ENCODE assay signal across 17 cellular contexts in genomic region chr4:124389591-124389990, GRCh38.
"Had no signal": no experiment of that assay in that cellular context is flagged by ENCODE, and none has a peak within 500 bp of the region (broad histone marks: within the 10 kb centered on the region; RNA-seq: fewer than 3 reads in every experiment).

No MANE protein-coding gene starts in this region.

- H3K27me3 Mint-ChIP-seq: activated naive CD8-positive, alpha-beta T cell treated with anti-CD3 and anti-CD28 coated beads, Interleukin-2, amount 50 U/mL, for 24 hours had no signal

- H3K27ac Mint-ChIP-seq: activated naive CD8-positive, alpha-beta T cell treated with anti-CD3 and anti-CD28 coated beads, Interleukin-2, amount 50 U/mL, for 24 hours; mesothelial cell of epicardium had no signal

- H3K9me3 ChIP-seq: ascending aorta, lower lobe of right lung, ovary, right lobe of liver, stomach, testis, upper lobe of left lung had no signal

- H3K4me1 Mint-ChIP-seq: activated naive CD8-positive, alpha-beta T cell treated with anti-CD3 and anti-CD28 coated beads, Interleukin-2, amount 50 U/mL, for 24 hours; neural crest cell had no signal

- H3K36me3 ChIP-seq: ascending aorta, lower lobe of right lung, ovary, right lobe of liver, stomach, upper lobe of left lung had no signal

- H3K9me3 Mint-ChIP-seq: activated naive CD8-positive, alpha-beta T cell treated with anti-CD3 and anti-CD28 coated beads, Interleukin-2, amount 50 U/mL, for 24 hours had no signal

- H3K27me3 ChIP-seq: ascending aorta, ovary, right lobe of liver, stomach, testis, upper lobe of left lung had no signal

- H3K4me3 ChIP-seq: ascending aorta, coronary artery, lower lobe of right lung, ovary, right lobe of liver, stomach, testis, upper lobe of left lung had no signal

- H3K4me3 Mint-ChIP-seq: activated naive CD8-positive, alpha-beta T cell treated with anti-CD3 and anti-CD28 coated beads, Interleukin-2, amount 50 U/mL, for 24 hours; mesothelial cell of epicardium; neural crest cell had no signal

- H3K4me1 ChIP-seq: ascending aorta, lower lobe of right lung, right lobe of liver, testis had no signal

- H3K27ac ChIP-seq: ascending aorta, coronary artery, lower lobe of right lung, ovary, right lobe of liver, stomach, testis, upper lobe of left lung had no signal

- DNase-seq: activated CD4-positive, CD25-positive, alpha-beta regulatory T cell treated with anti-CD3 and anti-CD28 coated beads, Interleukin-2, amount 50 U/mL, for 72 hours; activated naive CD4-positive, alpha-beta T cell treated with Interleukin-2 at 50 U/mL for 16 hours; activated naive CD8-positive, alpha-beta T cell treated with anti-CD3 and anti-CD28 coated beads, Interleukin-2, amount 50 U/mL, for 24 hours; caudate nucleus; effector CD8-positive, alpha-beta T cell; left colon; lower lobe of right lung; ovary; right lobe of liver; stimulated activated CD4-positive, alpha-beta T cell treated with anti-CD3 and anti-CD28 coated beads, Interleukin-1b, Interleukin-23, amount 100 ng/mL, for 48 hours; stomach; testis; upper lobe of left lung had no signal
